Comparison of ENCODE assay signal across 9 cellular contexts in the genomic region with DNA sequence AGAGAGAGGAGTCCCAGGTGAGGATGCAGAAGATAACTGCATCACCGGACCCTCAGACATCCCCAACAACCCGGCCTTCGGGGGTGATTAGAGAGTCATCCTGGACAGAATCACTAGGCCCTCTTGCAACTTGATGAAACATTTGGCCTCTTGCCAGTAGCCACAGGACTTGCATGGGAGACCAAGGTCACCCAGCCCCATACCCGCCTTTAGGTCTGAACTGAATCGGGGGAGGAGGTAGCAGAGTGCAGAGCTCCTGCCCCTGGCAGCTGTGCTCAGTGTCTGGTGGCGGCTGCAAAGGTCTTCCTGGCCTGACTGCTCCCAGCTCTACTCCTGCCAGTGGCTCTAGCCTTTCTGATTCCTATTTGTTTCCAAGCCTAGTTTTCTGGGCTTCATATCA. TPM values are rescaled to one million over a fixed set of nuclear protein-coding genes. Genes with fewer than 3 reads are reported as not detected.
DNase-seq lines count a peak whose midpoint lies in the region; ATAC-seq, FAIRE-seq and TF ChIP-seq lines count a peak whose summit lies in the region.
"Had no signal": no experiment of that assay in that cellular context is flagged by ENCODE, and none has a peak within 500 bp of the region (broad histone marks: within the 10 kb centered on the region; RNA-seq: fewer than 3 reads in every experiment).

No MANE protein-coding gene starts in this region.

- DNase-seq in HTR-8/SVneo (ENCODE audit: insufficient read length, low spot score) = peak; percentile 19
- DNase-seq in activated B cell treated with CpG ODN at 0.5 μM for 24 hours = no peak
- no peak for DNase-seq in hippocampal formation (lab: John Stamatoyannopoulos, UW)
- DNase-seq in stimulated activated CD4-positive, alpha-beta T cell treated with anti-CD3 and anti-CD28 coated beads, Interleukin-1b, Interleukin-23, amount 100 ng/mL, for 48 hours = no peak
- DNase-seq: activated naive CD4-positive, alpha-beta T cell treated with anti-CD3 and anti-CD28 coated beads for 36 hours; NCI-H187 treated with DMSO at 0.1 percent for 48 hours had no signal

- TF ChIP-seq CTCF in activated B cell treated with CpG ODN at 0.5 μM for 24 hours (IDR thresholded peaks at IDR 0.05) (no peak), nephron (IDR thresholded peaks at IDR 0.05; ENCODE audit: unreplicated experiment in 3 of 3) (no peak)

- no peak overlapping the region for H3K4me3 Mint-ChIP-seq in activated B cell treated with CpG ODN at 0.5 μM for 24 hours
- no peak overlapping the region for H3K4me3 Mint-ChIP-seq in nephron
- H3K4me3 Mint-ChIP-seq: activated naive CD4-positive, alpha-beta T cell treated with anti-CD3 and anti-CD28 coated beads for 36 hours had no signal

- FAIRE-seq in HTR-8/SVneo (lab: Jason Lieb, UNC) = no peak

- H3K27me3 Mint-ChIP-seq in activated B cell treated with CpG ODN at 0.5 μM for 24 hours (no peaks in the 10 kb centered on the region), nephron (ENCODE audit: low read depth) (peaks cover 6% of the 10 kb centered on the region)

- ATAC-seq in GM19043 (IDR thresholded peaks at IDR 0.05; ENCODE audit: low read depth, unreplicated experiment) (peak; percentile 52), activated B cell treated with CpG ODN at 0.5 μM for 24 hours (ENCODE audit: low read depth) (peak; percentile 41), HG02938 (IDR thresholded peaks at IDR 0.05; ENCODE audit: unreplicated experiment) (no peak)

- CTCF ChIA-PET in activated B cell treated with CpG ODN at 0.5 μM for 24 hours (lab: Charles Lee) = interaction anchor here (1.1 to 1.2 kb wide), 2 partner anchors 13 to 82 kb away, joined by 3 to 4 read pairs; partner anchors contain the start of gene PIF1

- POLR2A ChIA-PET in activated B cell treated with CpG ODN at 0.5 μM for 24 hours (lab: Charles Lee) = interaction anchor here (1.1 to 5.7 kb wide), 2 partner anchors 13 to 81 kb away, joined by 3 to 51 read pairs; partner anchors contain the start of gene PIF1

- H3K27ac Mint-ChIP-seq in activated B cell treated with CpG ODN at 0.5 μM for 24 hours (no peak overlapping the region), nephron (peak overlapping the region in 2 of 3 experiments; percentile 15 to 18)
- H3K27ac Mint-ChIP-seq: activated naive CD4-positive, alpha-beta T cell treated with anti-CD3 and anti-CD28 coated beads for 36 hours had no signal

- peaks cover 25% of the 10 kb centered on the region for H3K4me1 Mint-ChIP-seq in activated B cell treated with CpG ODN at 0.5 μM for 24 hours
- H3K4me1 Mint-ChIP-seq in nephron = peaks cover 11% of the 10 kb centered on the region

- H3K9me3 Mint-ChIP-seq in activated B cell treated with CpG ODN at 0.5 μM for 24 hours (no peaks in the 10 kb centered on the region), nephron (no peaks in the 10 kb centered on the region)
- H3K9me3 Mint-ChIP-seq: activated naive CD4-positive, alpha-beta T cell treated with anti-CD3 and anti-CD28 coated beads for 36 hours had no signal

- intact Hi-C loops in activated B cell treated with CpG ODN at 0.5 μM for 24 hours (cut with micrococcal nuclease) = loop anchor here (5.0 kb wide), 2 partner anchors 41 to 61 kb away; no protein-coding TSS in a partner anchor

- H3K36me3 Mint-ChIP-seq in activated B cell treated with CpG ODN at 0.5 μM for 24 hours (ENCODE audit: low read depth) (no peaks in the 10 kb centered on the region), nephron (ENCODE audit: low read depth) (peaks cover 9% of the 10 kb centered on the region)

RNA-seq across cellular contexts. Expression of gene PIF1, which starts 12.4 kb away (rescaled TPM):
- 3.3 and 5.5 TPM in 2 replicates for total RNA-seq in activated B cell treated with CpG ODN at 0.5 μM for 24 hours

RNA-seq across cellular contexts. Expression of gene PLEKHO2, which starts 28.6 kb away (rescaled TPM):
- 36.5 and 38.1 TPM in 2 replicates for total RNA-seq in activated B cell treated with CpG ODN at 0.5 μM for 24 hours

RNA-seq across cellular contexts. Expression of gene RBPMS2, which starts 37.7 kb away (rescaled TPM):
- total RNA-seq in activated B cell treated with CpG ODN at 0.5 μM for 24 hours = 0.91 and 0.93 TPM in 2 replicates
- total RNA-seq: activated naive CD4-positive, alpha-beta T cell treated with anti-CD3 and anti-CD28 coated beads for 36 hours had no signal
